In genomic region chr20:1327241-1327653, GRCh38 we compare ENCODE assay signal across 10 cellular contexts. TPM values are rescaled to one million over a fixed set of nuclear protein-coding genes. Genes with fewer than 3 reads are reported as not detected.
DNase-seq lines count a peak whose midpoint lies in the region; ATAC-seq, FAIRE-seq and TF ChIP-seq lines count a peak whose summit lies in the region.
"Had no signal": no experiment of that assay in that cellular context is flagged by ENCODE, and none has a peak within 500 bp of the region (broad histone marks: within the 10 kb centered on the region; RNA-seq: fewer than 3 reads in every experiment).

No MANE protein-coding gene starts in this region.

- no peak for FAIRE-seq in urothelium cell line (lab: Jason Lieb, UNC)

- H3K4me1 Mint-ChIP-seq in osteocyte (ENCODE audit: unreplicated experiment): peaks cover 8% of the 10 kb centered on the region

- no peak for ATAC-seq in RWPE2 (ENCODE audit: low read depth)
- peak; percentile 34 for ATAC-seq in esophagus mucosa
- no peak for ATAC-seq in HG03196 (IDR thresholded peaks at IDR 0.05; ENCODE audit: unreplicated experiment)

- no peaks in the 10 kb centered on the region for H3K9me3 ChIP-seq in RWPE2 (ENCODE audit: severe bottlenecking)

- H3K27me3 Mint-ChIP-seq in osteocyte (ENCODE audit: unreplicated experiment): no peaks in the 10 kb centered on the region

- H3K27ac Mint-ChIP-seq in osteocyte (ENCODE audit: unreplicated experiment): peak overlapping the region; percentile 12

- no peak for TF ChIP-seq CTCF in RWPE2 (IDR thresholded peaks at IDR 0.05; ENCODE audit: poor library complexity, severe bottlenecking)
- TF ChIP-seq CTCF in osteocyte (IDR thresholded peaks at IDR 0.05): no peak

- peak overlapping the region; percentile 81 for H3K27ac ChIP-seq in RWPE2 (ENCODE audit: poor library complexity, severe bottlenecking)
- H3K27ac ChIP-seq: SK-N-MC had no signal

- peaks cover 56% of the 10 kb centered on the region for H3K4me1 ChIP-seq in RWPE2 (ENCODE audit: insufficient read depth, poor library complexity, severe bottlenecking)

- no peaks in the 10 kb centered on the region for H3K36me3 ChIP-seq in RWPE2 (ENCODE audit: low read depth)

- H3K27me3 ChIP-seq in RWPE2 (ENCODE audit: insufficient read depth, poor library complexity, severe bottlenecking): no peaks in the 10 kb centered on the region

- H3K4me3 ChIP-seq in RWPE2 (ENCODE audit: severe bottlenecking): no peak overlapping the region

- DNase-seq in ELR (ENCODE audit: low read depth): peak; percentile 54
- DNase-seq in RWPE2 (ENCODE audit: low spot score): peak; percentile 34
- peak; percentile 44 for DNase-seq in osteocyte (ENCODE audit: extremely low spot score, unreplicated experiment)
- no peak for DNase-seq in urothelium cell line (ENCODE audit: low spot score)
- no peak for DNase-seq in COR-L47 (lab: John Stamatoyannopoulos, UW)
- no peak for DNase-seq in NCI-H2171 treated with DMSO at 0.1 percent for 48 hours (lab: John Stamatoyannopoulos, UW)

- H3K4me3 Mint-ChIP-seq in osteocyte (ENCODE audit: unreplicated experiment): no peak overlapping the region
- H3K4me3 Mint-ChIP-seq: mesothelial cell of epicardium had no signal

- no peaks in the 10 kb centered on the region for H3K9me3 Mint-ChIP-seq in osteocyte (ENCODE audit: unreplicated experiment)
- H3K9me3 Mint-ChIP-seq: mesothelial cell of epicardium had no signal

- H3K36me3 Mint-ChIP-seq in osteocyte (ENCODE audit: unreplicated experiment): peaks cover 2% of the 10 kb centered on the region
- H3K36me3 Mint-ChIP-seq: mesothelial cell of epicardium had no signal

RNA-seq across cellular contexts. Expression of gene SDCBP2, which starts 1.7 kb away (rescaled TPM):
- 107 TPM for total RNA-seq in esophagus mucosa
- total RNA-seq in osteocyte: 0.97 and 1.6 TPM in 2 replicates

Comparison
In these comparisons a context has a peak if more than half of its experiments do, and no peak if none do; other contexts are left out.
1. DNase-seq: peak in ELR (single experiment), RWPE2 (single experiment) and osteocyte (single experiment); none in urothelium cell line (single experiment), COR-L47 (single experiment) and NCI-H2171 treated with DMSO at 0.1 percent for 48 hours (single experiment).
2. RNA of gene SDCBP2, which starts 1.7 kb away (total RNA-seq): 107 TPM in esophagus mucosa (single experiment); 0.97 to 1.6 TPM in osteocyte; every median in the first group is over 10 times any median in the second.